ENCODE assay signal across 8 cellular contexts in genomic region chr4:170025523-170026252, GRCh38. TPM values are rescaled to one million over a fixed set of nuclear protein-coding genes. Genes with fewer than 3 reads are reported as not detected.
DNase-seq lines count a peak whose midpoint lies in the region; ATAC-seq and TF ChIP-seq lines count a peak whose summit lies in the region.

No MANE protein-coding gene starts in this region.

- H3K9ac ChIP-seq in mucosa of stomach (ENCODE audit: low read length): peak overlapping the region; percentile 42

- H3K9me3 Mint-ChIP-seq in CD4-positive, alpha-beta T cell: peaks cover 2% of the 10 kb centered on the region
- no peaks in the 10 kb centered on the region for H3K9me3 Mint-ChIP-seq in T-helper 1 cell treated with Interleukin-12 subunit alpha and Interleukin-12 subunit beta and Interleukin-4 antibody, amounts not matched to agents 30 μg/mL and 1 μg/mL, for 36 hours
- no peaks in the 10 kb centered on the region for H3K9me3 Mint-ChIP-seq in effector memory CD8-positive, alpha-beta T cell

- no peak for ATAC-seq in CD4-positive, alpha-beta T cell (ENCODE audit: poor library complexity)
- ATAC-seq in effector memory CD8-positive, alpha-beta T cell (replicated peaks): no peak
- ATAC-seq in GM19351 (IDR thresholded peaks at IDR 0.05; ENCODE audit: unreplicated experiment): no peak

- H3K36me3 Mint-ChIP-seq in CD4-positive, alpha-beta T cell (ENCODE audit: low read depth): peaks cover 3% of the 10 kb centered on the region
- H3K36me3 Mint-ChIP-seq in T-helper 1 cell treated with Interleukin-12 subunit alpha and Interleukin-12 subunit beta and Interleukin-4 antibody, amounts not matched to agents 30 μg/mL and 1 μg/mL, for 36 hours (ENCODE audit: low read depth): no peaks in the 10 kb centered on the region
- H3K36me3 Mint-ChIP-seq in effector memory CD8-positive, alpha-beta T cell (ENCODE audit: insufficient read depth): peaks cover 17% of the 10 kb centered on the region

- POLR2A ChIA-PET in CD4-positive, alpha-beta T cell (lab: Charles Lee): interaction anchor here (1.4 to 2.3 kb wide), 4 partner anchors 268 to 1015 kb away, joined by 3 to 11 read pairs (median 3); partner anchors contain the start of genes CLCN3, HPF1 and NEK1

- peak in 6 of 10 experiments; percentile 1 to 42 (median 4) for DNase-seq in CD4-positive, alpha-beta T cell
- DNase-seq in effector memory CD8-positive, alpha-beta T cell: peak in 2 of 3 experiments; percentile 2 to 3
- DNase-seq in tibial artery: no peak
- DNase-seq in NCI-H1694 (lab: John Stamatoyannopoulos, UW): no peak
- no peak for DNase-seq in NCI-H1105 treated with DMSO at 0.1 percent for 48 hours (lab: John Stamatoyannopoulos, UW)

- H3K4me1 Mint-ChIP-seq in CD4-positive, alpha-beta T cell (ENCODE audit: low read depth): peaks cover 9% of the 10 kb centered on the region
- H3K4me1 Mint-ChIP-seq in T-helper 1 cell treated with Interleukin-12 subunit alpha and Interleukin-12 subunit beta and Interleukin-4 antibody, amounts not matched to agents 30 μg/mL and 1 μg/mL, for 36 hours (ENCODE audit: low read depth): peaks cover 6% of the 10 kb centered on the region
- H3K4me1 Mint-ChIP-seq in effector memory CD8-positive, alpha-beta T cell (ENCODE audit: low read depth in 2 of 2): peaks cover 6 to 10% of the 10 kb centered on the region in 2 donors

- no peaks in the 10 kb centered on the region for H3K36me3 ChIP-seq in mucosa of stomach (ENCODE audit: control insufficient read depth, insufficient read depth, low read length)
- no peaks in the 10 kb centered on the region for H3K36me3 ChIP-seq in tibial artery

- intact Hi-C loops in CD4-positive, alpha-beta T cell (cut with DNase I, micrococcal nuclease): loop anchor here (2.0 to 10.0 kb wide), 7 partner anchors 267 to 1711 kb away; partner anchors contain the start of genes CBR4 (in 2 of the 2), DDX60L (in 2 of the 2), NEK1 (in 2 of the 2) and DDX60 (in 1 of the 2)
- intact Hi-C loops in tibial artery (cut with DNase I; ENCODE audit: low total_unique reads): loop anchor here (10.0 kb wide), 1 partner anchor 61 kb away; no protein-coding TSS in a partner anchor

- no peak overlapping the region for H3K27ac Mint-ChIP-seq in CD4-positive, alpha-beta T cell
- no peak overlapping the region for H3K27ac Mint-ChIP-seq in T-helper 1 cell treated with Interleukin-12 subunit alpha and Interleukin-12 subunit beta and Interleukin-4 antibody, amounts not matched to agents 30 μg/mL and 1 μg/mL, for 36 hours
- peak overlapping the region in 1 of 2 donors; percentile 39 for H3K27ac Mint-ChIP-seq in effector memory CD8-positive, alpha-beta T cell

- no peak overlapping the region for H3K4me3 ChIP-seq in mucosa of stomach (ENCODE audit: low read length)
- H3K4me3 ChIP-seq in tibial artery: peak overlapping the region; percentile 82 to 99

- H3K4me3 Mint-ChIP-seq in CD4-positive, alpha-beta T cell: peak overlapping the region; percentile 88
- H3K4me3 Mint-ChIP-seq in T-helper 1 cell treated with Interleukin-12 subunit alpha and Interleukin-12 subunit beta and Interleukin-4 antibody, amounts not matched to agents 30 μg/mL and 1 μg/mL, for 36 hours: peak overlapping the region; percentile 73
- peak overlapping the region; percentile 77 to 92 for H3K4me3 Mint-ChIP-seq in effector memory CD8-positive, alpha-beta T cell

- TF ChIP-seq CTCF in CD4-positive, alpha-beta T cell (IDR thresholded peaks at IDR 0.05): no peak
- TF ChIP-seq CTCF in tibial artery (IDR thresholded peaks at IDR 0.05): no peak

- H3K27me3 Mint-ChIP-seq in CD4-positive, alpha-beta T cell: peaks cover 16% of the 10 kb centered on the region
- H3K27me3 Mint-ChIP-seq in T-helper 1 cell treated with Interleukin-12 subunit alpha and Interleukin-12 subunit beta and Interleukin-4 antibody, amounts not matched to agents 30 μg/mL and 1 μg/mL, for 36 hours (ENCODE audit: low read depth): peaks cover 70% of the 10 kb centered on the region
- peaks cover 7 to 23% of the 10 kb centered on the region in 2 donors for H3K27me3 Mint-ChIP-seq in effector memory CD8-positive, alpha-beta T cell

- H3K9me3 ChIP-seq in CD4-positive, alpha-beta T cell (ENCODE audit: control insufficient read depth, low read length): no peaks in the 10 kb centered on the region
- no peaks in the 10 kb centered on the region for H3K9me3 ChIP-seq in mucosa of stomach (ENCODE audit: control insufficient read depth, low read length)
- no peaks in the 10 kb centered on the region for H3K9me3 ChIP-seq in tibial artery

- CTCF ChIA-PET in CD4-positive, alpha-beta T cell (lab: Charles Lee): interaction anchor here (1.1 kb wide), 1 partner anchor 21 kb away, joined by 3 read pairs; no protein-coding TSS in a partner anchor

- no peaks in the 10 kb centered on the region for H3K27me3 ChIP-seq in CD4-positive, alpha-beta T cell (ENCODE audit: control insufficient read depth, insufficient read depth, low read length)
- peaks cover 17% of the 10 kb centered on the region for H3K27me3 ChIP-seq in mucosa of stomach (ENCODE audit: control insufficient read depth, insufficient read depth, low read length)
- H3K27me3 ChIP-seq in tibial artery: no peaks in the 10 kb centered on the region

- H3K27ac ChIP-seq in CD4-positive, alpha-beta T cell (ENCODE audit: low read depth, low read length): no peak overlapping the region
- H3K27ac ChIP-seq in tibial artery: peak overlapping the region; percentile 90

- H3K4me1 ChIP-seq in mucosa of stomach (ENCODE audit: control insufficient read depth, insufficient read depth, low read length) (peaks cover 8% of the 10 kb centered on the region), tibial artery (peaks cover 0 to 13% (median 2%) of the 10 kb centered on the region in 4 donors)

RNA-seq across cellular contexts. Expression of gene MFAP3L, which starts 0.5 kb away (rescaled TPM):
- total RNA-seq in CD4-positive, alpha-beta T cell: 1 to 10 TPM in 1 of 2 experiments, under 1 TPM in 1; 0.59 to 1.3 TPM

Comparison
In these comparisons a context has a peak if more than half of its experiments do, and no peak if none do; other contexts are left out.
1. DNase-seq: peak in CD4-positive, alpha-beta T cell (6 of 10) and effector memory CD8-positive, alpha-beta T cell (2 of 3); none in tibial artery (0 of 2), NCI-H1694 (single experiment) and NCI-H1105 treated with DMSO at 0.1 percent for 48 hours (single experiment).
2. Peak in every context shown above with its lines, with median percentiles within 50 percentile points of each other: H3K4me3 Mint-ChIP-seq.